Comparison of ENCODE assay signal across 11 cellular contexts in genomic region chr6:54125493-54125892, GRCh38. TPM values are rescaled to one million over a fixed set of nuclear protein-coding genes. Genes with fewer than 3 reads are reported as not detected.
"Had no signal": no experiment of that assay in that cellular context is flagged by ENCODE, and none has a peak within 500 bp of the region (broad histone marks: within the 10 kb centered on the region; RNA-seq: fewer than 3 reads in every experiment).

No MANE protein-coding gene starts in this region.

- H3K4me3 Mint-ChIP-seq: HFFc6, IgD-negative memory B cell had no signal

- H3K4me1 ChIP-seq: HAP-1 had no signal

- H3K27ac ChIP-seq: GM23248, HL-60, KMS-11 had no signal

- FAIRE-seq: H54, HepG2 had no signal

- H3K27ac Mint-ChIP-seq: HFFc6, IgD-negative memory B cell had no signal

- H3K36me3 Mint-ChIP-seq: IgD-negative memory B cell had no signal

- H3K4me1 Mint-ChIP-seq: IgD-negative memory B cell had no signal

- H2AFZ ChIP-seq: GM23248 had no signal

- H3K9ac ChIP-seq: GM23248, KMS-11 had no signal

- H3K36me3 ChIP-seq: HAP-1 had no signal

- H3K9me3 ChIP-seq: HAP-1 had no signal

- ATAC-seq: HCT116, HepG2 had no signal

- H3K9me3 Mint-ChIP-seq: HFFc6 had no signal

- DNase-seq: GM23248, HFFc6, KBM-7 had no signal

- H3K4me2 ChIP-seq: KMS-11 had no signal

- H3K4me3 ChIP-seq: GM23248, HAP-1 had no signal

- H3K27me3 Mint-ChIP-seq: IgD-negative memory B cell had no signal

RNA-seq across cellular contexts. Expression of gene MLIP, which starts 14.2 kb away (rescaled TPM):
- total RNA-seq: GM23248, HFFc6, HT1080 had no signal
- polyA plus RNA-seq: GM23248, IgD-negative memory B cell had no signal
